Comparison of ENCODE assay signal across 13 cellular contexts in the genomic region with DNA sequence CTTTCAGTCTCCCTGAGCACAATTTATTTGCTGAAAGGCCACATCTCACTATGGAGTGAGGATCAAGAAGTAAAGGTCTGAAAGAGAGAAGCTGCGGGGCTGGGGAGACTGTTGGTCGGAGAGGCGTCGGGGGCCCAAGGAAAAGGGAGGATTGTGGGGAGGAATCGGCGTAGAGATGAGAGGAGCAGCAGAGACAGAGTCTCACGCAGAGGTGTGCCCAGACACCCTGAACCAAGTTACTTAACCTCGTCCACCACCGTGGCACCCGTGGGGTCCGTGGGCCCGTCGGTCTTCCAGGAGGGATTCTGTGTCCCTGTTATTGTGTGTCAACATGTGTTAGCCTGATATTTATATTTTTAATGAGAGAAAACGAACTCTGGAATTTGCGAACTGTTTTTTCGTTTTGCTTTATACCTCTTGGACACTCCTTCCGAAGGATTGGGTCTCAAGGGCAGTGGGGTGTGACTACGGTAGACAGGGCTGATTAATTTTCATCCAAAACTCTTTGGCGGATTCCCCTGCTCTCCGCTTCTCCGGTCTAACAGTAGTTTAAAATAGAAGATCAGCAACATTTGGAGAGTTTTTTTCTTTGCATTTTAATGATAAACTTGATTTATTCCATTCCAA. TPM values are rescaled to one million over a fixed set of nuclear protein-coding genes. Genes with fewer than 3 reads are reported as not detected.
DNase-seq lines count a peak whose midpoint lies in the region; ATAC-seq and TF ChIP-seq lines count a peak whose summit lies in the region.
"Had no signal": no experiment of that assay in that cellular context is flagged by ENCODE, and none has a peak within 500 bp of the region (broad histone marks: within the 10 kb centered on the region; RNA-seq: fewer than 3 reads in every experiment).

No MANE protein-coding gene starts in this region.

- no peak for TF ChIP-seq CTCF in activated CD8-positive, alpha-beta T cell treated with anti-CD3 and anti-CD28 coated beads for 36 hours (IDR thresholded peaks at IDR 0.05)
- no peak for TF ChIP-seq CTCF in RWPE2 (IDR thresholded peaks at IDR 0.05; ENCODE audit: poor library complexity, severe bottlenecking)

- H3K36me3 ChIP-seq in RWPE2 (ENCODE audit: low read depth), result peaks cover 7% of the 10 kb centered on the region; the same call in 1 of the 2 replicates

- no peak for ATAC-seq in activated CD8-positive, alpha-beta T cell treated with anti-CD3 and anti-CD28 coated beads, Interleukin-2, amount 10 ng/mL, durations not matched to agents 7 days and 5 days
- no peak for ATAC-seq in activated CD8-positive, alpha-beta T cell treated with anti-CD3 and anti-CD28 coated beads for 36 hours
- ATAC-seq in RWPE2 (ENCODE audit: low read depth) (no peak), sciatic nerve (no peak), HG03108 (IDR thresholded peaks at IDR 0.05; ENCODE audit: unreplicated experiment) (no peak), HG03039 (IDR thresholded peaks at IDR 0.05; ENCODE audit: unreplicated experiment) (no peak)
- ATAC-seq: foreskin keratinocyte had no signal

- H3K27me3 Mint-ChIP-seq in activated CD8-positive, alpha-beta T cell treated with anti-CD3 and anti-CD28 coated beads, Interleukin-2, amount 10 ng/mL, durations not matched to agents 7 days and 5 days (ENCODE audit: low read depth), result no peaks in the 10 kb centered on the region
- no peaks in the 10 kb centered on the region for H3K27me3 Mint-ChIP-seq in activated CD8-positive, alpha-beta T cell treated with anti-CD3 and anti-CD28 coated beads for 36 hours

- H3K27ac ChIP-seq in RWPE2 (ENCODE audit: poor library complexity, severe bottlenecking), result no peak overlapping the region
- H3K27ac ChIP-seq: foreskin keratinocyte had no signal

- DNase-seq in activated CD8-positive, alpha-beta T cell treated with anti-CD3 and anti-CD28 coated beads, Interleukin-2, amount 10 ng/mL, durations not matched to agents 7 days and 5 days, result peak; percentile 21
- DNase-seq in activated CD8-positive, alpha-beta T cell treated with anti-CD3 and anti-CD28 coated beads for 36 hours, result no peak
- DNase-seq in RWPE2 (ENCODE audit: low spot score) (peak; percentile 74), left kidney (ENCODE audit: low read depth, low spot score) (peak; percentile 89), sciatic nerve (ENCODE audit: low spot score) (peak; percentile 60), CD1c-positive myeloid dendritic cell (ENCODE audit: extremely low spot score) (no peak)
- DNase-seq: DMS79 treated with DMSO at 0.1 percent for 48 hours, foreskin keratinocyte, Kasumi-1, NCI-H2081 treated with DMSO at 0.1 percent for 48 hours had no signal

- POLR2A ChIA-PET in activated CD8-positive, alpha-beta T cell treated with anti-CD3 and anti-CD28 coated beads, Interleukin-2, amount 10 ng/mL, durations not matched to agents 7 days and 5 days (lab: Charles Lee), result interaction anchor here (1.5 to 1.6 kb wide), 2 partner anchors 104 to 288 kb away, joined by 3 to 4 read pairs; no protein-coding TSS in a partner anchor
- POLR2A ChIA-PET in activated CD8-positive, alpha-beta T cell treated with anti-CD3 and anti-CD28 coated beads for 36 hours (lab: Charles Lee), result interaction anchor here (1.4 kb wide), 1 partner anchor 15 kb away, joined by 3 read pairs; no protein-coding TSS in a partner anchor

- intact Hi-C loops in activated CD8-positive, alpha-beta T cell treated with anti-CD3 and anti-CD28 coated beads for 36 hours (cut with micrococcal nuclease), result no loop called here
- intact Hi-C loops in sciatic nerve (cut with DNase I), result no loop called here

- CTCF ChIA-PET in activated CD8-positive, alpha-beta T cell treated with anti-CD3 and anti-CD28 coated beads, Interleukin-2, amount 10 ng/mL, durations not matched to agents 7 days and 5 days (lab: Charles Lee), result interaction anchor here (0.6 to 1.8 kb wide), 4 partner anchors 8 to 436 kb away, joined by 3 to 8 read pairs (median 7); no protein-coding TSS in a partner anchor
- CTCF ChIA-PET in activated CD8-positive, alpha-beta T cell treated with anti-CD3 and anti-CD28 coated beads for 36 hours (lab: Charles Lee), result interaction anchor here (1.1 kb wide), 1 partner anchor 344 kb away, joined by 3 read pairs; no protein-coding TSS in a partner anchor

- no peaks in the 10 kb centered on the region for H3K4me1 Mint-ChIP-seq in activated CD8-positive, alpha-beta T cell treated with anti-CD3 and anti-CD28 coated beads, Interleukin-2, amount 10 ng/mL, durations not matched to agents 7 days and 5 days (ENCODE audit: low read depth)
- no peaks in the 10 kb centered on the region for H3K4me1 Mint-ChIP-seq in activated CD8-positive, alpha-beta T cell treated with anti-CD3 and anti-CD28 coated beads for 36 hours (ENCODE audit: low read depth)
- H3K4me1 Mint-ChIP-seq: neural crest cell had no signal

- H3K27ac Mint-ChIP-seq in activated CD8-positive, alpha-beta T cell treated with anti-CD3 and anti-CD28 coated beads, Interleukin-2, amount 10 ng/mL, durations not matched to agents 7 days and 5 days, result no peak overlapping the region
- H3K27ac Mint-ChIP-seq in activated CD8-positive, alpha-beta T cell treated with anti-CD3 and anti-CD28 coated beads for 36 hours, result no peak overlapping the region

- H3K9me3 ChIP-seq in RWPE2 (ENCODE audit: severe bottlenecking), result no peaks in the 10 kb centered on the region

- H3K36me3 Mint-ChIP-seq in activated CD8-positive, alpha-beta T cell treated with anti-CD3 and anti-CD28 coated beads, Interleukin-2, amount 10 ng/mL, durations not matched to agents 7 days and 5 days (ENCODE audit: low read depth), result no peaks in the 10 kb centered on the region
- H3K36me3 Mint-ChIP-seq in activated CD8-positive, alpha-beta T cell treated with anti-CD3 and anti-CD28 coated beads for 36 hours (ENCODE audit: low read depth), result no peaks in the 10 kb centered on the region

- no peaks in the 10 kb centered on the region for H3K4me1 ChIP-seq in RWPE2 (ENCODE audit: insufficient read depth, poor library complexity, severe bottlenecking)

- no peak overlapping the region for H3K4me3 ChIP-seq in RWPE2 (ENCODE audit: severe bottlenecking)

- H3K4me3 Mint-ChIP-seq in activated CD8-positive, alpha-beta T cell treated with anti-CD3 and anti-CD28 coated beads, Interleukin-2, amount 10 ng/mL, durations not matched to agents 7 days and 5 days, result no peak overlapping the region
- H3K4me3 Mint-ChIP-seq in activated CD8-positive, alpha-beta T cell treated with anti-CD3 and anti-CD28 coated beads for 36 hours, result no peak overlapping the region
- H3K4me3 Mint-ChIP-seq: neural crest cell had no signal

- no peaks in the 10 kb centered on the region for H3K27me3 ChIP-seq in RWPE2 (ENCODE audit: insufficient read depth, poor library complexity, severe bottlenecking)
- H3K27me3 ChIP-seq: foreskin keratinocyte had no signal

- no peaks in the 10 kb centered on the region for H3K9me3 Mint-ChIP-seq in activated CD8-positive, alpha-beta T cell treated with anti-CD3 and anti-CD28 coated beads, Interleukin-2, amount 10 ng/mL, durations not matched to agents 7 days and 5 days (ENCODE audit: insufficient read depth)
- H3K9me3 Mint-ChIP-seq in activated CD8-positive, alpha-beta T cell treated with anti-CD3 and anti-CD28 coated beads for 36 hours, result no peaks in the 10 kb centered on the region
- H3K9me3 Mint-ChIP-seq: neural crest cell had no signal

RNA-seq across cellular contexts. Expression of gene NBPF1, which starts 3.9 kb away (rescaled TPM):
- total RNA-seq in activated CD8-positive, alpha-beta T cell treated with anti-CD3 and anti-CD28 coated beads, Interleukin-2, amount 10 ng/mL, durations not matched to agents 7 days and 5 days, result 1 to 10 TPM; 1.5 to 2.2 TPM
- 1 to 10 TPM; 2.8 to 3.1 TPM for total RNA-seq in activated CD8-positive, alpha-beta T cell treated with anti-CD3 and anti-CD28 coated beads for 36 hours
- total RNA-seq in sciatic nerve, result 40.4 TPM

RNA-seq across cellular contexts. Expression of gene RNU1-3, which starts 49.5 kb away (rescaled TPM):
- total RNA-seq in activated CD8-positive, alpha-beta T cell treated with anti-CD3 and anti-CD28 coated beads, Interleukin-2, amount 10 ng/mL, durations not matched to agents 7 days and 5 days, result 1,000 to 10,000 TPM; 1,730 to 2,232 TPM
- total RNA-seq in activated CD8-positive, alpha-beta T cell treated with anti-CD3 and anti-CD28 coated beads for 36 hours, result 1,000 to 10,000 TPM in 1 of 2 experiments, 100 to 1,000 TPM in 1; 820 to 1,043 TPM
- 13,769 TPM for total RNA-seq in sciatic nerve

Comparison
In these comparisons a context has a peak if more than half of its experiments do, and no peak if none do; other contexts are left out.
1. DNase-seq: peak in activated CD8-positive, alpha-beta T cell treated with anti-CD3 and anti-CD28 coated beads, Interleukin-2, amount 10 ng/mL, durations not matched to agents 7 days and 5 days (single experiment), RWPE2 (single experiment), left kidney (single experiment) and sciatic nerve (single experiment); none in activated CD8-positive, alpha-beta T cell treated with anti-CD3 and anti-CD28 coated beads for 36 hours (single experiment) and CD1c-positive myeloid dendritic cell (single experiment).
2. RNA of gene NBPF1, which starts 3.9 kb away (total RNA-seq): 40.4 TPM in sciatic nerve (single experiment); 2.8 to 3.1 TPM in activated CD8-positive, alpha-beta T cell treated with anti-CD3 and anti-CD28 coated beads for 36 hours and 1.5 to 2.2 TPM in activated CD8-positive, alpha-beta T cell treated with anti-CD3 and anti-CD28 coated beads, Interleukin-2, amount 10 ng/mL, durations not matched to agents 7 days and 5 days; every median in the first group is over 10 times any median in the second.